25 cellular contexts compared by ENCODE assay signal in genomic region chr14:74575507-74575906, GRCh38. TPM values are rescaled to one million over a fixed set of nuclear protein-coding genes. Genes with fewer than 3 reads are reported as not detected.
DNase-seq lines count a peak whose midpoint lies in the region; ATAC-seq, FAIRE-seq and TF ChIP-seq lines count a peak whose summit lies in the region.
"Had no signal": no experiment of that assay in that cellular context is flagged by ENCODE, and none has a peak within 500 bp of the region (broad histone marks: within the 10 kb centered on the region; RNA-seq: fewer than 3 reads in every experiment).

No MANE protein-coding gene starts in this region.

- no peak for TF ChIP-seq CTCF in AG04450 (IDR thresholded peaks at IDR 0.05; ENCODE audit: low read depth, low read length)
- no peak for TF ChIP-seq CTCF in RWPE2 (IDR thresholded peaks at IDR 0.05; ENCODE audit: poor library complexity, severe bottlenecking)
- TF ChIP-seq CTCF in keratinocyte (optimal IDR thresholded peaks at IDR 0.05 in 1 of 3, IDR thresholded peaks at IDR 0.05 in 1 of 3, conservative IDR thresholded peaks at IDR 0.05 in 1 of 3; ENCODE audit: extremely low read depth in 1 of 3, insufficient read depth in 2 of 3, low read length in 3 of 3), result no peak

- CTCF ChIA-PET in AG04450 (lab: Charles Lee), result interaction anchor here (1.5 kb wide), 1 partner anchor 35 kb away, joined by 4 read pairs; no protein-coding TSS in a partner anchor
- CTCF ChIA-PET in activated CD4-positive, alpha-beta memory T cell treated with anti-CD3 and anti-CD28 coated beads for 36 hours (lab: Charles Lee), result interaction anchor here (1.2 to 1.5 kb wide), 2 partner anchors 37 to 83 kb away, joined by 3 read pairs; partner anchors contain the start of gene NPC2

- dilution Hi-C loops in keratinocyte (cut with MboI; ENCODE audit: extremely low pct_ligation_motif_present, low sequenced_read_pairs), result no loop called here

- H3K9ac ChIP-seq in keratinocyte (ENCODE audit: control insufficient read depth, extremely low read depth, insufficient read depth, low read length) (no peak overlapping the region), skeletal muscle tissue (ENCODE audit: low read depth in 1 of 3, low read length in 3 of 3) (no peak overlapping the region)

- H3K9me3 Mint-ChIP-seq in activated CD4-positive, alpha-beta memory T cell treated with anti-CD3 and anti-CD28 coated beads for 36 hours, result no peaks in the 10 kb centered on the region
- H3K9me3 Mint-ChIP-seq: activated CD4-positive, alpha-beta T cell treated with anti-CD3 and anti-CD28 coated beads, Interleukin-2, amount 10 ng/mL, durations not matched to agents 7 days and 5 days; effector memory CD8-positive, alpha-beta T cell; GM23338; type B pancreatic cell had no signal

- no peak overlapping the region for H2AFZ ChIP-seq in keratinocyte (ENCODE audit: control insufficient read depth, low read length)
- H2AFZ ChIP-seq: hepatocyte had no signal

- H3K9me3 ChIP-seq in AG04450 (ENCODE audit: control insufficient read depth, insufficient read depth, low read length) (no peaks in the 10 kb centered on the region), RWPE2 (ENCODE audit: severe bottlenecking) (no peaks in the 10 kb centered on the region), keratinocyte (ENCODE audit: control insufficient read depth, low read depth, low read length) (no peaks in the 10 kb centered on the region), skeletal muscle tissue (ENCODE audit: control insufficient read depth in 3 of 3, low read length in 3 of 3) (no peaks in the 10 kb centered on the region)
- H3K9me3 ChIP-seq: Caco-2, esophagus squamous epithelium, gastrocnemius medialis had no signal

- H3K4me1 ChIP-seq in RWPE2 (ENCODE audit: insufficient read depth, poor library complexity, severe bottlenecking), result peaks cover 69% of the 10 kb centered on the region
- peaks cover 70% of the 10 kb centered on the region for H3K4me1 ChIP-seq in keratinocyte (ENCODE audit: control insufficient read depth, extremely low read depth, insufficient read depth, low read length)
- peaks cover 21 to 38% (median 28%) of the 10 kb centered on the region in 3 donors for H3K4me1 ChIP-seq in skeletal muscle tissue (ENCODE audit: control insufficient read depth in 3 of 3, insufficient read depth in 3 of 3, low read length in 3 of 3)

- peaks cover 53% of the 10 kb centered on the region for H3K4me1 Mint-ChIP-seq in activated CD4-positive, alpha-beta memory T cell treated with anti-CD3 and anti-CD28 coated beads for 36 hours (ENCODE audit: low read depth)

- H3K27me3 ChIP-seq in AG04450 (ENCODE audit: control insufficient read depth, insufficient read depth, low read length), result no peaks in the 10 kb centered on the region
- H3K27me3 ChIP-seq in RWPE2 (ENCODE audit: insufficient read depth, poor library complexity, severe bottlenecking), result no peaks in the 10 kb centered on the region
- no peaks in the 10 kb centered on the region for H3K27me3 ChIP-seq in keratinocyte (ENCODE audit: control insufficient read depth, extremely low read depth, insufficient read depth, low read length)
- H3K27me3 ChIP-seq in skeletal muscle tissue (ENCODE audit: control insufficient read depth in 3 of 3, insufficient read depth in 3 of 3, low read length in 3 of 3), result peaks cover 0 to 4% (median 0%) of the 10 kb centered on the region in 3 donors
- H3K27me3 ChIP-seq: esophagus squamous epithelium, gastrocnemius medialis, hepatocyte had no signal

- intact Hi-C loops in activated CD4-positive, alpha-beta memory T cell treated with anti-CD3 and anti-CD28 coated beads for 36 hours (cut with micrococcal nuclease), result no loop called here

- H3K36me3 Mint-ChIP-seq in activated CD4-positive, alpha-beta memory T cell treated with anti-CD3 and anti-CD28 coated beads for 36 hours, result no peaks in the 10 kb centered on the region
- H3K36me3 Mint-ChIP-seq: type B pancreatic cell had no signal

- peak overlapping the region; percentile 54 for H3K27ac ChIP-seq in AG04450 (ENCODE audit: low read depth, low read length)
- H3K27ac ChIP-seq in RWPE2 (ENCODE audit: poor library complexity, severe bottlenecking), result peak overlapping the region; percentile 100
- peak overlapping the region; percentile 30 for H3K27ac ChIP-seq in keratinocyte (ENCODE audit: control insufficient read depth, insufficient read depth, low read length)
- H3K27ac ChIP-seq in skeletal muscle tissue (ENCODE audit: low read depth, low read length), result peak overlapping the region; percentile 25
- H3K27ac ChIP-seq: hepatocyte had no signal

- no peak for FAIRE-seq in keratinocyte (lab: Jason Lieb, UNC)
- FAIRE-seq: GM12878, small intestine had no signal

- no peak overlapping the region for H3K27ac Mint-ChIP-seq in activated CD4-positive, alpha-beta memory T cell treated with anti-CD3 and anti-CD28 coated beads for 36 hours
- H3K27ac Mint-ChIP-seq: activated CD4-positive, alpha-beta T cell treated with anti-CD3 and anti-CD28 coated beads, Interleukin-2, amount 10 ng/mL, durations not matched to agents 7 days and 5 days; effector memory CD8-positive, alpha-beta T cell; GM23338 had no signal

- peaks cover 2% of the 10 kb centered on the region for H3K27me3 Mint-ChIP-seq in activated CD4-positive, alpha-beta memory T cell treated with anti-CD3 and anti-CD28 coated beads for 36 hours

- peaks cover 25% of the 10 kb centered on the region for H3K79me2 ChIP-seq in keratinocyte (ENCODE audit: control insufficient read depth, insufficient read depth, low read length)
- H3K79me2 ChIP-seq: hepatocyte had no signal

- H3K36me3 ChIP-seq in RWPE2 (ENCODE audit: low read depth), result peaks cover 56% of the 10 kb centered on the region
- H3K36me3 ChIP-seq in keratinocyte (ENCODE audit: control insufficient read depth in 2 of 2, extremely low read depth in 1 of 2, insufficient read depth in 2 of 2, low read length in 2 of 2), result peaks cover 0 to 17% of the 10 kb centered on the region in 2 experiments
- no peaks in the 10 kb centered on the region for H3K36me3 ChIP-seq in skeletal muscle tissue (ENCODE audit: control insufficient read depth in 3 of 3, insufficient read depth in 3 of 3, low read length in 3 of 3)
- H3K36me3 ChIP-seq: esophagus squamous epithelium, gastrocnemius medialis had no signal

- peaks cover 2% of the 10 kb centered on the region for H3K9me1 ChIP-seq in keratinocyte (ENCODE audit: control insufficient read depth, extremely low read depth, insufficient read depth, low read length)

- no peak for DNase-seq in AG04450 (ENCODE audit: low read depth, low spot score)
- no peak for DNase-seq in RWPE2 (ENCODE audit: low spot score)
- no peak for DNase-seq in keratinocyte (ENCODE audit: low read depth, low spot score)
- DNase-seq in activated CD4-positive, alpha-beta memory T cell treated with anti-CD3 and anti-CD28 coated beads for 36 hours, result no peak
- no peak for DNase-seq in SIG-M5 treated with dmso at 0.1 percent for 504 hours (lab: John Stamatoyannopoulos, UW; ENCODE audit: unreplicated experiment)
- no peak for DNase-seq in activated T-cell treated with anti-CD3 and anti-CD28 coated beads for 4 hours
- DNase-seq: ACHN; activated CD4-positive, alpha-beta T cell treated with anti-CD3 and anti-CD28 coated beads, Interleukin-2, amount 10 ng/mL, durations not matched to agents 7 days and 5 days; activated naive CD4-positive, alpha-beta T cell treated with Interleukin-2 at 50 U/mL for 16 hours; C1 segment of cervical spinal cord; Caco-2; effector memory CD8-positive, alpha-beta T cell; esophagus squamous epithelium; gastrocnemius medialis; NCI-H446 treated with DMSO at 0.1 percent for 48 hours; NCI-H82; small intestine; stimulated activated CD4-positive, alpha-beta T cell treated with anti-CD3 and anti-CD28 coated beads, Interleukin-2, amount 100 ng/mL, for 24 hours; T1000 had no signal

- no peak overlapping the region for H3K4me2 ChIP-seq in keratinocyte (ENCODE audit: control insufficient read depth, extremely low read depth, insufficient read depth, low read depth, low read length)
- H3K4me2 ChIP-seq: GM23338, hepatocyte had no signal

- no peaks in the 10 kb centered on the region for H4K20me1 ChIP-seq in keratinocyte (ENCODE audit: control insufficient read depth, extremely low read depth, insufficient read depth, low read length)

- POLR2A ChIA-PET in AG04450 (lab: Yijun Ruan, JAX), result no interaction called here
- POLR2A ChIA-PET in activated CD4-positive, alpha-beta memory T cell treated with anti-CD3 and anti-CD28 coated beads for 36 hours (lab: Charles Lee), result no interaction called here

- H3K4me3 ChIP-seq in AG04450 (ENCODE audit: low read depth, low read length) (no peak overlapping the region), RWPE2 (ENCODE audit: severe bottlenecking) (no peak overlapping the region), keratinocyte (ENCODE audit: control insufficient read depth in 2 of 3, extremely low read depth in 1 of 3, insufficient read depth in 2 of 3, low read depth in 1 of 3, low read length in 3 of 3) (no peak overlapping the region), skeletal muscle tissue (ENCODE audit: low read length in 3 of 3) (no peak overlapping the region)
- H3K4me3 ChIP-seq: esophagus squamous epithelium, gastrocnemius medialis, GM12878, GM23338, hepatocyte had no signal

- H3K4me3 Mint-ChIP-seq in activated CD4-positive, alpha-beta memory T cell treated with anti-CD3 and anti-CD28 coated beads for 36 hours, result no peak overlapping the region
- H3K4me3 Mint-ChIP-seq: activated CD4-positive, alpha-beta T cell treated with anti-CD3 and anti-CD28 coated beads, Interleukin-2, amount 10 ng/mL, durations not matched to agents 7 days and 5 days; effector memory CD8-positive, alpha-beta T cell; GM23338; type B pancreatic cell had no signal

- ATAC-seq in RWPE2 (ENCODE audit: low read depth) (no peak), HG03045 (IDR thresholded peaks at IDR 0.05; ENCODE audit: unreplicated experiment) (no peak)
- ATAC-seq: gastrocnemius medialis had no signal

RNA-seq across cellular contexts. Expression of gene LTBP2, which starts 36.5 kb away (rescaled TPM):
- 44.3 and 61.8 TPM in 2 replicates for polyA plus RNA-seq in AG04450 (2011; rRNA removed)
- 45.0 and 60.1 TPM in 2 replicates for polyA minus RNA-seq in AG04450 (2011; rRNA and poly(A)+ RNA removed)
- 23.9 to 40.7 TPM (median 26.6 TPM) in 3 replicates for polyA plus RNA-seq in keratinocyte
- 12.1 TPM for polyA plus RNA-seq in keratinocyte (2011; ENCODE audit: low read depth)
- 19.5 and 28.2 TPM in 2 replicates for polyA plus RNA-seq in keratinocyte (2011; cell fraction: cytosol; rRNA removed)
- polyA plus RNA-seq in keratinocyte (2011; cell fraction: nucleus; rRNA removed), result 118 and 155 TPM in 2 replicates
- 11.7 and 64.1 TPM in 2 replicates for polyA plus RNA-seq in keratinocyte (2012; ENCODE audit: low replicate concordance)
- polyA minus RNA-seq in keratinocyte, result 66.1 to 143 TPM (median 68.5 TPM) in 3 replicates
- 89.6 TPM for polyA minus RNA-seq in keratinocyte (2011; cell fraction: cytosol; rRNA and poly(A)+ RNA removed)
- 195 and 210 TPM in 2 replicates for polyA minus RNA-seq in keratinocyte (2011; cell fraction: nucleus; rRNA and poly(A)+ RNA removed)
- 12.0 TPM for total RNA-seq in skeletal muscle tissue
- under 1 TPM; 0.10 to 0.31 TPM for total RNA-seq in activated CD4-positive, alpha-beta memory T cell treated with anti-CD3 and anti-CD28 coated beads for 36 hours

Comparison
In these comparisons a context has a peak if more than half of its experiments do, and no peak if none do; other contexts are left out.
1. H3K27ac ChIP-seq: peak in every context shown above with its lines; median percentile 100 in RWPE2; 54 in AG04450; 30 in keratinocyte; 25 in skeletal muscle tissue.